In the genomic region with DNA sequence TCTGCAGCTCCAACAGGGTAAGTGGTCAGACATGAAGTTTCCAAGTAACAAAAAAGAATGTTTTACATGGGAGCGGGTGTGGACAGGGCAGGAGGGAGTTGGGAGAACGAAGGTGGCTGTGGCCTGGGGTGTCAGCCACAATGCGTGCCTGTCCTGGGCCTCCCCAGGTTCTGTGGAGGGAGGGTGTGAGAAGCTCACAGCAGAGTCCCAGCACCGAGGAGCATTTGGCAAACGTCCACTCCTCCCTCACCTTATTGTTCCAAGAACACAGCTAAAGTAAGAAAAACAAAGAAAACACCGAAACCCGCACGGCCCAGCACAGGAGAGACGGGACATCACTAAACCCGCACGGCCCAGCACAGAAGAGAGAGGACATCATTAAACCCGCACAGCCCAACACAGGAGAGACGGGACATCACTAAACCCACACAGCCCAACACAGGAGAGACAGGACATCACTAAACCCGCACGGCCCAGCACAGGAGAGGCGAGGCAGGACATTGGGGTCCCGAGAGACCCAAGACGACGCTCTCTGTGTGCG, we compare ENCODE assay signal across 17 cellular contexts.
DNase-seq lines count a peak whose midpoint lies in the region; ATAC-seq and TF ChIP-seq lines count a peak whose summit lies in the region.
"Had no signal": no experiment of that assay in that cellular context is flagged by ENCODE, and none has a peak within 500 bp of the region (broad histone marks: within the 10 kb centered on the region; RNA-seq: fewer than 3 reads in every experiment).

No MANE protein-coding gene starts in this region.

- H3K27me3 ChIP-seq in BLaER1 treated with 17β-estradiol and CSF1 and Interleukin-3, amounts not matched to agents 10 nM and 100 nM, result peaks cover 0 to 77% (median 14%) of the 10 kb centered on the region in 11 experiments; a peak in 20 of 22 replicates
- H3K27me3 ChIP-seq in Peyer's patch, result no peaks in the 10 kb centered on the region
- H3K27me3 ChIP-seq: colonic mucosa, esophagus squamous epithelium had no signal

- ATAC-seq in left ventricle myocardium superior, result no peak
- no peak for ATAC-seq in omental fat pad (ENCODE audit: low FRiP score)
- ATAC-seq: naive thymus-derived CD4-positive, alpha-beta T cell; PC-3 had no signal

- TF ChIP-seq POLR2A in Peyer's patch (IDR thresholded peaks at IDR 0.05), result no peak

- H3K4me2 ChIP-seq in BLaER1 treated with 17β-estradiol and CSF1 and Interleukin-3, amounts not matched to agents 10 nM and 100 nM, result peak overlapping the region; percentile 16 to 93 (median 87); a peak in 19 of 22 replicates

- TF ChIP-seq CTCF in Peyer's patch (IDR thresholded peaks at IDR 0.05) (no peak), omental fat pad (IDR thresholded peaks at IDR 0.05) (no peak)

- peaks cover 98 to 100% (median 100%) of the 10 kb centered on the region in 11 experiments for H4K20me1 ChIP-seq in BLaER1 treated with 17β-estradiol and CSF1 and Interleukin-3, amounts not matched to agents 10 nM and 100 nM

- H3K4me1 ChIP-seq in BLaER1 treated with 17β-estradiol and CSF1 and Interleukin-3, amounts not matched to agents 10 nM and 100 nM, result peaks cover 47 to 100% (median 100%) of the 10 kb centered on the region in 10 experiments
- H3K4me1 ChIP-seq in Peyer's patch, result no peaks in the 10 kb centered on the region
- H3K4me1 ChIP-seq: colonic mucosa had no signal

- peak overlapping the region in 4 of 11 experiments; percentile 23 to 44 (median 34); a peak in 5 of 22 replicates for H3K9ac ChIP-seq in BLaER1 treated with 17β-estradiol and CSF1 and Interleukin-3, amounts not matched to agents 10 nM and 100 nM

- intact Hi-C loops in left ventricle myocardium superior (cut with micrococcal nuclease), result no loop called here
- intact Hi-C loops in posterior vena cava (cut with DNase I), result no loop called here

- H3K27ac ChIP-seq in BLaER1 treated with 17β-estradiol and CSF1 and Interleukin-3, amounts not matched to agents 10 nM and 100 nM, result no peak overlapping the region
- no peak overlapping the region for H3K27ac ChIP-seq in Peyer's patch
- H3K27ac ChIP-seq: colonic mucosa, esophagus squamous epithelium, WERI-Rb-1 had no signal

- H3K9me3 ChIP-seq in BLaER1 treated with 17β-estradiol and CSF1 and Interleukin-3, amounts not matched to agents 10 nM and 100 nM (replicated peaks in 1 of 11), result no peaks in the 10 kb centered on the region
- H3K9me3 ChIP-seq in Peyer's patch, result no peaks in the 10 kb centered on the region
- H3K9me3 ChIP-seq: colonic mucosa, esophagus squamous epithelium had no signal

- no peak overlapping the region; a peak in 1 of 20 replicates for H3K4me3 ChIP-seq in BLaER1 treated with 17β-estradiol and CSF1 and Interleukin-3, amounts not matched to agents 10 nM and 100 nM
- H3K4me3 ChIP-seq in Peyer's patch, result no peak overlapping the region
- H3K4me3 ChIP-seq: colonic mucosa, esophagus squamous epithelium had no signal

- DNase-seq in Peyer's patch, result peak in 2 of 3 donors; percentile 25 to 40
- peak; percentile 15 for DNase-seq in left ventricle myocardium superior
- DNase-seq in posterior vena cava (ENCODE audit: low spot score), result peak; percentile 47
- DNase-seq in NCI-H1436 treated with DMSO at 0.1 percent for 48 hours (lab: John Stamatoyannopoulos, UW), result no peak
- DNase-seq in NCI-H510A (lab: John Stamatoyannopoulos, UW), result no peak
- DNase-seq in omental fat pad (ENCODE audit: low spot score), result no peak
- DNase-seq: C1 segment of cervical spinal cord, colonic mucosa, esophagus squamous epithelium, hippocampal formation, Kasumi-1, NCI-H146, PC-3, small intestine, WERI-Rb-1 had no signal

- H3K36me3 ChIP-seq in BLaER1 treated with 17β-estradiol and CSF1 and Interleukin-3, amounts not matched to agents 10 nM and 100 nM, result peaks cover 0 to 34% (median 15%) of the 10 kb centered on the region in 11 experiments; a peak in 13 of 22 replicates
- H3K36me3 ChIP-seq in Peyer's patch, result no peaks in the 10 kb centered on the region
- H3K36me3 ChIP-seq: colonic mucosa had no signal

Comparison
In these comparisons a context has a peak if more than half of its experiments do, and no peak if none do; other contexts are left out.
1. DNase-seq: peak in Peyer's patch (2 of 3), left ventricle myocardium superior (single experiment) and posterior vena cava (single experiment); none in NCI-H1436 treated with DMSO at 0.1 percent for 48 hours (single experiment), NCI-H510A (single experiment) and omental fat pad (single experiment).